In the genomic region with DNA sequence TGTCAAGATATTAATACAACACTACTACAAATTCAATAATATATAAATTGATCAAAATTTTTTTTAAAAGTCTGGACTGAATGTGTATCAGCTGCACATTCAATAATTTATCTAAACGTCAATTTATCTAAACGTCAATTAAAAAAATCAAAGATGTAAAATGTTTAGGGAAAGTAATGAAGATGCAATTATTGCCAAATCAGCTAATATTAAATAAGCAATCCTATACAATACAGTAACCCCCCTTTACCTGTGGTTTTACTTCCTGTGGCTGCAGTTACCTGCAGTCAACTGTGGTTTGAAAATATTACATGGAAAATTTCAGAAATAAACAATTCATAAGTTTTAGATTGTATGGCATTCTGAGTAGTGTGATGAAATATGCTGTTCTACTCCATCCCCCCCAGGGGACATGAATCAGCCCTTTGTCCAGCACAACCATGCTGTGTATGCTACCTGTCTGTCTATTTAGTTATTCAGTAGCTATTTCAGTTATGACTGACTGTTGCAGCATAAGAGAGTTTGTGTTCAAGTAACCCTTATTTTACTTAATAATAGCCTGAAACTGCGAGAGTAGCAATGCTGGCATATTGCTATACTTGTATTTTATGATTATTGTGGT, we compare ENCODE assay signal across 15 cellular contexts.
DNase-seq lines count a peak whose midpoint lies in the region; ATAC-seq, FAIRE-seq and TF ChIP-seq lines count a peak whose summit lies in the region.
"Had no signal": no experiment of that assay in that cellular context is flagged by ENCODE, and none has a peak within 500 bp of the region (broad histone marks: within the 10 kb centered on the region; RNA-seq: fewer than 3 reads in every experiment).

No MANE protein-coding gene starts in this region.

- no peak overlapping the region for H2AK9ac ChIP-seq in IMR-90 (replicated peaks; ENCODE audit: low read depth, low read length, poor library complexity)

- POLR2A ChIA-PET in IMR-90 (lab: Charles Lee; ENCODE audit: unreplicated experiment) = interaction anchor here (0.5 kb wide), 1 partner anchor 256 kb away, joined by 4 read pairs; no protein-coding TSS in a partner anchor

- H2BK20ac ChIP-seq in IMR-90 (ENCODE audit: low read depth, low read length) = no peak overlapping the region

- CTCF ChIA-PET in IMR-90 (lab: Yijun Ruan, JAX) = interaction anchor here (0.5 to 0.8 kb wide), 2 partner anchors 15 to 24 kb away, joined by 3 read pairs; no protein-coding TSS in a partner anchor

- H2AFZ ChIP-seq in IMR-90 (replicated peaks; ENCODE audit: low read length, poor library complexity) = no peak overlapping the region

- H2BK15ac ChIP-seq in IMR-90 (ENCODE audit: low read depth, low read length) = no peak overlapping the region

- no peak overlapping the region for H4K8ac ChIP-seq in IMR-90 (ENCODE audit: low read depth in 2 of 2, low read length in 2 of 2)

- peaks cover 5% of the 10 kb centered on the region for H3K4me1 ChIP-seq in CD4-positive, CD25-positive, alpha-beta regulatory T cell (ENCODE audit: control insufficient read depth, insufficient read depth, low read length, poor library complexity, severe bottlenecking)
- H3K4me1 ChIP-seq in IMR-90 (ENCODE audit: control insufficient read depth, insufficient read depth, low read length) (no peaks in the 10 kb centered on the region), body of pancreas (peaks cover 3% of the 10 kb centered on the region), BE2C (peaks cover 4% of the 10 kb centered on the region; the same call in 1 of the 2 replicates)
- H3K4me1 ChIP-seq: testis had no signal

- no peak overlapping the region for H4K91ac ChIP-seq in IMR-90 (ENCODE audit: insufficient read depth, low read depth, low read length)

- no peaks in the 10 kb centered on the region for H3K27me3 Mint-ChIP-seq in CD4-positive, CD25-positive, alpha-beta regulatory T cell

- DNase-seq in CD4-positive, CD25-positive, alpha-beta regulatory T cell = no peak
- peak; percentile 29 for DNase-seq in IMR-90
- DNase-seq in body of pancreas = peak in 1 of 4 donors; percentile 9
- no peak for DNase-seq in frontal cortex (ENCODE audit: low spot score in 2 of 2)
- no peak for DNase-seq in GM10266 (ENCODE audit: extremely low spot score)
- DNase-seq in NCI-H446 treated with DMSO at 0.1 percent for 48 hours (lab: John Stamatoyannopoulos, UW) = no peak
- DNase-seq in BE2C = no peak
- DNase-seq in activated T-cell treated with anti-CD3 and anti-CD28 coated beads for 4 hours = no peak
- DNase-seq: activated CD4-positive, alpha-beta T cell treated with anti-CD3 and anti-CD28 coated beads for 1 hour; anterior cingulate cortex; effector CD4-positive, alpha-beta T cell; NCI-H1105 treated with DMSO at 0.1 percent for 48 hours; NCI-H510A; stimulated activated CD4-positive, alpha-beta T cell treated with anti-CD3 and anti-CD28 coated beads, Interleukin-15, amount 100 ng/mL, for 24 hours; testis had no signal

- no peak overlapping the region for H3K56ac ChIP-seq in IMR-90 (ENCODE audit: extremely low read depth, insufficient read depth, low read length)

- peaks cover 47% of the 10 kb centered on the region for H3K36me3 Mint-ChIP-seq in CD4-positive, CD25-positive, alpha-beta regulatory T cell

- H3K9me3 ChIP-seq in CD4-positive, CD25-positive, alpha-beta regulatory T cell (ENCODE audit: control insufficient read depth in 2 of 2, low read length in 2 of 2) = no peaks in the 10 kb centered on the region
- H3K9me3 ChIP-seq in IMR-90 (ENCODE audit: control insufficient read depth, insufficient read depth, low read length) (no peaks in the 10 kb centered on the region), body of pancreas (no peaks in the 10 kb centered on the region), BE2C (no peaks in the 10 kb centered on the region)
- H3K9me3 ChIP-seq: testis had no signal

- no peak overlapping the region for H3K4me3 Mint-ChIP-seq in CD4-positive, CD25-positive, alpha-beta regulatory T cell

- H3K27ac Mint-ChIP-seq in CD4-positive, CD25-positive, alpha-beta regulatory T cell = peak overlapping the region in 2 of 3 donors; percentile 23 to 42

- no peak overlapping the region for H3K4me2 ChIP-seq in IMR-90 (ENCODE audit: low read depth, low read length)

- TF ChIP-seq RAD21 in IMR-90 (IDR thresholded peaks at IDR 0.05; ENCODE audit: low read length) = no peak

- H2BK5ac ChIP-seq in IMR-90 (ENCODE audit: low read depth, low read length, poor library complexity, severe bottlenecking) = no peak overlapping the region

- in situ Hi-C loops in IMR-90 (cut with MboI; ENCODE audit: low sequenced_read_pairs) = no loop called here

- H3K4me3 ChIP-seq in CD4-positive, CD25-positive, alpha-beta regulatory T cell (ENCODE audit: low read depth, low read length) = no peak overlapping the region
- no peak overlapping the region for H3K4me3 ChIP-seq in IMR-90 (ENCODE audit: insufficient read depth, low read depth, low read length)
- H3K4me3 ChIP-seq in body of pancreas = no peak overlapping the region
- no peak overlapping the region for H3K4me3 ChIP-seq in BE2C (ENCODE audit: low read depth, low read length)
- H3K4me3 ChIP-seq: testis had no signal

- H3K4me1 Mint-ChIP-seq in CD4-positive, CD25-positive, alpha-beta regulatory T cell = peaks cover 7 to 28% (median 22%) of the 10 kb centered on the region in 4 donors

- no peak overlapping the region for H3K4ac ChIP-seq in IMR-90 (ENCODE audit: low read depth, low read length)

- ATAC-seq in CD4-positive, CD25-positive, alpha-beta regulatory T cell (ENCODE audit: low read depth in 2 of 2) = no peak
- ATAC-seq in IMR-90 (ENCODE audit: low read depth) (peak; percentile 40), body of pancreas (peak; percentile 72)

- intact Hi-C loops in IMR-90 (cut with micrococcal nuclease) = no loop called here
- intact Hi-C loops in body of pancreas (cut with DNase I) = no loop called here

- no peak overlapping the region for H2BK120ac ChIP-seq in IMR-90 (ENCODE audit: low read depth, low read length)

- no peaks in the 10 kb centered on the region for H4K20me1 ChIP-seq in IMR-90 (ENCODE audit: insufficient read depth, low read length)

- no TSS peak for BruUV-seq in IMR-90 (replicated peaks; lab: Mats Ljungman, UMichigan)

- dilution Hi-C loops in IMR-90 (cut with HindIII; ENCODE audit: low sequenced_read_pairs, unreplicated experiment) = no loop called here

- no peaks in the 10 kb centered on the region for H3K27me3 ChIP-seq in CD4-positive, CD25-positive, alpha-beta regulatory T cell (ENCODE audit: control insufficient read depth, insufficient read depth, low read length)
- H3K27me3 ChIP-seq in IMR-90 (ENCODE audit: control insufficient read depth, insufficient read depth, low read length) = no peaks in the 10 kb centered on the region
- H3K27me3 ChIP-seq in body of pancreas = no peaks in the 10 kb centered on the region
- H3K27me3 ChIP-seq in BE2C = no peaks in the 10 kb centered on the region
- H3K27me3 ChIP-seq: testis had no signal

- H4K5ac ChIP-seq in IMR-90 (ENCODE audit: low read depth, low read length) = no peak overlapping the region

- H3K18ac ChIP-seq in IMR-90 (ENCODE audit: low read depth, low read length) = no peak overlapping the region

- peaks cover 36% of the 10 kb centered on the region for H3K36me3 ChIP-seq in CD4-positive, CD25-positive, alpha-beta regulatory T cell (ENCODE audit: control insufficient read depth, insufficient read depth, low read length)
- H3K36me3 ChIP-seq in IMR-90 (ENCODE audit: control insufficient read depth, insufficient read depth, low read length) (no peaks in the 10 kb centered on the region; the same call in 1 of the 2 replicates), body of pancreas (replicated peaks in 1 of 2; ENCODE audit: insufficient read depth in 1 of 2, low read depth in 2 of 2) (no peaks in the 10 kb centered on the region), BE2C (peaks cover 4% of the 10 kb centered on the region; the same call in 1 of the 2 replicates)

- H3K9ac ChIP-seq in IMR-90 (ENCODE audit: low read depth, low read length) = no peak overlapping the region

- TF ChIP-seq CTCF in IMR-90 (conservative IDR thresholded peaks at IDR 0.05; ENCODE audit: low read depth, low read length) (no peak), body of pancreas (IDR thresholded peaks at IDR 0.05) (no peak), GM10266 (IDR thresholded peaks at IDR 0.05; ENCODE audit: control insufficient read depth, insufficient read depth, low read depth, missing control alignments) (no peak), BE2C (IDR thresholded peaks at IDR 0.05; ENCODE audit: low read depth, low read length) (no peak)

- no peaks in the 10 kb centered on the region for H3K9me3 Mint-ChIP-seq in CD4-positive, CD25-positive, alpha-beta regulatory T cell

- WGBS in IMR-90 (ENCODE audit: extremely low coverage in 2 of 2, insufficient read length in 1 of 2), 2 experiments = no CpG with 5 or more reads among the region's 3 CpGs
- WGBS in body of pancreas, 2 donors = 60 to 63% methylated on average over 3 of the region's 3 CpGs

- H3K14ac ChIP-seq in IMR-90 (replicated peaks; ENCODE audit: low read depth, low read length) = no peak overlapping the region

- H3K79me1 ChIP-seq in IMR-90 (ENCODE audit: low read depth in 1 of 2, low read length in 2 of 2) = no peaks in the 10 kb centered on the region

- no peak overlapping the region for H2AK5ac ChIP-seq in IMR-90 (ENCODE audit: low read depth, low read length)

- H3K23ac ChIP-seq in IMR-90 (ENCODE audit: low read depth, low read length) = no peak overlapping the region

- H3K27ac ChIP-seq in CD4-positive, CD25-positive, alpha-beta regulatory T cell (ENCODE audit: insufficient read depth, low read length, poor library complexity, severe bottlenecking) = no peak overlapping the region
- H3K27ac ChIP-seq in IMR-90 (ENCODE audit: insufficient read depth, low read length) = no peak overlapping the region
- H3K27ac ChIP-seq in body of pancreas = peak overlapping the region in 1 of 4 donors; percentile 53
- H3K27ac ChIP-seq: testis had no signal

- FAIRE-seq in frontal cortex (lab: Jason Lieb, UNC) = peak; percentile 81

- no peaks in the 10 kb centered on the region for H3K9me1 ChIP-seq in IMR-90 (ENCODE audit: insufficient read depth, low read length)

- TF ChIP-seq POLR2A in IMR-90 (IDR thresholded peaks at IDR 0.05; ENCODE audit: low read depth, low read length) (no peak), body of pancreas (IDR thresholded peaks at IDR 0.05) (no peak)

TF ChIP-seq in IMR-90, 13 proteins besides CTCF, POLR2A, EP300 and RAD21:
- TF ChIP-seq, protein P1, sequence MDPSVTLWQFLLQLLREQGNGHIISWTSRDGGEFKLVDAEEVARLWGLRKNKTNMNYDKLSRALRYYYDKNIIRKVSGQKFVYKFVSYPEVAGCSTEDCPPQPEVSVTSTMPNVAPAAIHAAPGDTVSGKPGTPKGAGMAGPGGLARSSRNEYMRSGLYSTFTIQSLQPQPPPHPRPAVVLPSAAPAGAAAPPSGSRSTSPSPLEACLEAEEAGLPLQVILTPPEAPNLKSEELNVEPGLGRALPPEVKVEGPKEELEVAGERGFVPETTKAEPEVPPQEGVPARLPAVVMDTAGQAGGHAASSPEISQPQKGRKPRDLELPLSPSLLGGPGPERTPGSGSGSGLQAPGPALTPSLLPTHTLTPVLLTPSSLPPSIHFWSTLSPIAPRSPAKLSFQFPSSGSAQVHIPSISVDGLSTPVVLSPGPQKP (IDR thresholded peaks at IDR 0.05; ENCODE audit: borderline replicate concordance, low read depth, low read length) = no peak
- TF ChIP-seq MAFK (IDR thresholded peaks at IDR 0.05; ENCODE audit: low read depth, low read length) = peak; percentile 72

Comparison
In these comparisons a context has a peak if more than half of its experiments do, and no peak if none do; other contexts are left out.
1. ATAC-seq: peak in IMR-90 (single experiment) and body of pancreas (single experiment); none in CD4-positive, CD25-positive, alpha-beta regulatory T cell (0 of 2).